In genomic region chr2:57080035-57080434, GRCh38 we compare ENCODE assay signal across 1 cellular context.
TF ChIP-seq lines count a peak whose summit lies in the region.

No MANE protein-coding gene starts in this region.

TF ChIP-seq in SK-N-SH, 30 proteins besides CTCF, POLR2A, EP300 and RAD21 (continued from another document):
- no peak for TF ChIP-seq REST (IDR thresholded peaks at IDR 0.05; ENCODE audit: low read depth, low read length)
